Comparison of ENCODE assay signal across 18 cellular contexts in the genomic region with DNA sequence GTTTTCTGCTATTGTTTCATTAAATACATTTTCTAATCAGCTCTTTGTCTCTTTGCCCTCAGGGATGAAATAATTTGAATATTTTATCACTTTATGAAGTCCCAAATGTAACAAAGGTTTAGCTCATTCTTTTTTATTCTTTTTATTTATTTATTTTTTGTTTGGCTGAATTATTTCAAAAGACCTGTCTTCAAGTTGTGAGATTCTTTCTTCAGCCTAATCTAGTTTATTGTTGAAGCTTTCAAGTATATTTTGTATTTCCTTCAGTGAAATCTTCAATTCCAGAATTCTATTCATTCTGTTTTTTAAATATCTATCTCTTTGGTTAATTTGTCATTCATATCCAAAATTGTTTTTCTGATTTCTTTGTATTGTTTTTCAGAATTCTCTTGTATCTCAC. TPM values are rescaled to one million over a fixed set of nuclear protein-coding genes. Genes with fewer than 3 reads are reported as not detected.
"Had no signal": no experiment of that assay in that cellular context is flagged by ENCODE, and none has a peak within 500 bp of the region (broad histone marks: within the 10 kb centered on the region; RNA-seq: fewer than 3 reads in every experiment).

No MANE protein-coding gene starts in this region.

- H3K27me3 ChIP-seq: body of pancreas, gastrocnemius medialis, left lung, sigmoid colon, stomach had no signal

- H3K27ac ChIP-seq: body of pancreas, epithelial cell of prostate, gastrocnemius medialis, heart right ventricle, left lung, sigmoid colon, stomach, thoracic aorta had no signal

- H3K4me1 ChIP-seq: body of pancreas, gastrocnemius medialis, heart right ventricle, left lung, sigmoid colon had no signal

- H3K4me3 Mint-ChIP-seq: activated CD4-positive, alpha-beta memory T cell treated with anti-CD3 and anti-CD28 coated beads for 36 hours; neural crest cell had no signal

- H3K9me3 ChIP-seq: body of pancreas, gastrocnemius medialis had no signal

- H3K27me3 Mint-ChIP-seq: activated CD4-positive, alpha-beta memory T cell treated with anti-CD3 and anti-CD28 coated beads for 36 hours had no signal

- DNase-seq: activated CD4-positive, alpha-beta memory T cell treated with anti-CD3 and anti-CD28 coated beads for 36 hours; activated effector memory CD4-positive, alpha-beta T cell treated with anti-CD3 and anti-CD28 coated beads, Interleukin-2, amount 50 U/mL, for 16 hours; body of pancreas; central memory CD4-positive, alpha-beta T cell; cortex of kidney; effector CD8-positive, alpha-beta T cell; gastrocnemius medialis; heart right ventricle; left lung; mesenchymal stem cell; sigmoid colon; stimulated activated CD4-positive, alpha-beta T cell treated with anti-CD3 and anti-CD28 coated beads, Interleukin-2, amount 100 ng/mL, for 24 hours; stomach had no signal

- ATAC-seq: body of pancreas, gastrocnemius medialis, heart right ventricle had no signal

- H3K4me1 Mint-ChIP-seq: neural crest cell had no signal

- H3K36me3 ChIP-seq: gastrocnemius medialis, heart right ventricle, left lung, sigmoid colon, stomach, thoracic aorta had no signal

- H3K4me3 ChIP-seq: body of pancreas, gastrocnemius medialis, heart right ventricle, left lung, sigmoid colon, stomach, thoracic aorta had no signal

RNA-seq across cellular contexts. Expression of a gene that starts 10.8 kb away (rescaled TPM):
- total RNA-seq: gastrocnemius medialis, neural crest cell, osteocyte, pulmonary artery endothelial cell had no signal

RNA-seq across cellular contexts. Expression of a gene that starts 55.9 kb away (rescaled TPM):
- total RNA-seq: gastrocnemius medialis, neural crest cell, osteocyte, pulmonary artery endothelial cell had no signal
